Comparison of ENCODE assay signal across 9 cellular contexts in genomic region chr3:108818404-108818803, GRCh38. TPM values are rescaled to one million over a fixed set of nuclear protein-coding genes. Genes with fewer than 3 reads are reported as not detected.
DNase-seq lines count a peak whose midpoint lies in the region; ATAC-seq and TF ChIP-seq lines count a peak whose summit lies in the region.
"Had no signal": no experiment of that assay in that cellular context is flagged by ENCODE, and none has a peak within 500 bp of the region (broad histone marks: within the 10 kb centered on the region; RNA-seq: fewer than 3 reads in every experiment).

No MANE protein-coding gene starts in this region.

- H3K4me2 ChIP-seq in osteoblast (ENCODE audit: insufficient read depth, low read length): no peak overlapping the region

- no peak for TF ChIP-seq POLR2A in breast epithelium (IDR thresholded peaks at IDR 0.05)

- no peaks in the 10 kb centered on the region for H3K79me2 ChIP-seq in osteoblast (ENCODE audit: insufficient read depth, low read length)

- POLR2A ChIA-PET in MCF 10A (lab: Yijun Ruan, JAX): no interaction called here

- H4K20me1 ChIP-seq in osteoblast (ENCODE audit: insufficient read depth, low read length): no peaks in the 10 kb centered on the region

- TF ChIP-seq CTCF in MCF 10A (IDR thresholded peaks at IDR 0.05; ENCODE audit: unreplicated experiment): no peak
- no peak for TF ChIP-seq CTCF in breast epithelium (IDR thresholded peaks at IDR 0.05)
- TF ChIP-seq CTCF in osteoblast (IDR thresholded peaks at IDR 0.05; ENCODE audit: extremely low read depth, low read depth, low read length): no peak

- no peaks in the 10 kb centered on the region for H3K36me3 Mint-ChIP-seq in MCF 10A (ENCODE audit: insufficient read depth, unreplicated experiment)
- no peaks in the 10 kb centered on the region for H3K36me3 Mint-ChIP-seq in immature natural killer cell

- H2AFZ ChIP-seq in osteoblast (ENCODE audit: low read length): no peak overlapping the region

- intact Hi-C loops in MCF 10A (cut with micrococcal nuclease): loop anchor here (1.0 kb wide), 1 partner anchor 156 kb away; no protein-coding TSS in a partner anchor
- intact Hi-C loops in breast epithelium (cut with DNase I; ENCODE audit: low total_unique reads): no loop called here

- H3K27ac ChIP-seq in breast epithelium (no peak overlapping the region), osteoblast (ENCODE audit: low read depth, low read length) (no peak overlapping the region)

- H3K27me3 Mint-ChIP-seq in MCF 10A (ENCODE audit: insufficient read depth, unreplicated experiment): no peaks in the 10 kb centered on the region
- H3K27me3 Mint-ChIP-seq in immature natural killer cell (ENCODE audit: low read depth in 3 of 3): peaks cover 1 to 5% (median 2%) of the 10 kb centered on the region in 3 donors

- CTCF ChIA-PET in MCF 10A (lab: Yijun Ruan, JAX): interaction anchor here (0.6 to 1.3 kb wide), 2 partner anchors 11 to 662 kb away, joined by 3 to 4 read pairs; no protein-coding TSS in a partner anchor

- H3K4me1 ChIP-seq in breast epithelium (no peaks in the 10 kb centered on the region), osteoblast (ENCODE audit: insufficient read depth, low read length) (no peaks in the 10 kb centered on the region)

- H3K9me3 ChIP-seq in breast epithelium (no peaks in the 10 kb centered on the region), osteoblast (ENCODE audit: low read depth, low read length) (no peaks in the 10 kb centered on the region)

- H3K27me3 ChIP-seq in breast epithelium (no peaks in the 10 kb centered on the region), osteoblast (ENCODE audit: insufficient read depth, low read length) (no peaks in the 10 kb centered on the region)

- H3K4me1 Mint-ChIP-seq in MCF 10A (ENCODE audit: insufficient read depth, unreplicated experiment): peaks cover 15% of the 10 kb centered on the region
- peaks cover 3 to 10% of the 10 kb centered on the region in 2 donors for H3K4me1 Mint-ChIP-seq in immature natural killer cell

- no peak overlapping the region for H3K4me3 Mint-ChIP-seq in MCF 10A (ENCODE audit: unreplicated experiment)
- H3K4me3 Mint-ChIP-seq in immature natural killer cell: no peak overlapping the region
- H3K4me3 Mint-ChIP-seq: dendritic cell treated with granulocyte-macrophage colony-stimulating factor and Interleukin-4, amounts not matched to agents 40 ng/mL and 50 ng/mL, for 4 days had no signal

- no peak overlapping the region for H3K4me3 ChIP-seq in breast epithelium
- H3K4me3 ChIP-seq in osteoblast (ENCODE audit: insufficient read depth, low read length): no peak overlapping the region

- H3K36me3 ChIP-seq in breast epithelium (no peaks in the 10 kb centered on the region), osteoblast (ENCODE audit: insufficient read depth, low read length) (no peaks in the 10 kb centered on the region)

- peak; percentile 73 for ATAC-seq in HG02970 (IDR thresholded peaks at IDR 0.05; ENCODE audit: low FRiP score, unreplicated experiment)

- BruUV-seq in MCF 10A (replicated peaks; lab: Mats Ljungman, UMichigan): no TSS peak

- DNase-seq in MCF 10A (ENCODE audit: unreplicated experiment): peak; percentile 59
- no peak for DNase-seq in breast epithelium (ENCODE audit: low spot score in 2 of 2)
- peak; percentile 22 for DNase-seq in NCI-H69 (lab: John Stamatoyannopoulos, UW)
- peak; percentile 31 for DNase-seq in activated T-cell treated with anti-CD3 and anti-CD28 coated beads for 24 hours (ENCODE audit: low read depth)
- peak; percentile 36 to 54 (median 44) for DNase-seq in immature natural killer cell
- DNase-seq in HuH-7.5 (ENCODE audit: low spot score): no peak
- DNase-seq in osteoblast (ENCODE audit: insufficient read length, low spot score, missing footprints): no peak

- H3K27ac Mint-ChIP-seq in MCF 10A (ENCODE audit: low read depth, unreplicated experiment) (no peak overlapping the region), immature natural killer cell (peak overlapping the region in 1 of 6 donors; percentile 44)
- H3K27ac Mint-ChIP-seq: dendritic cell treated with granulocyte-macrophage colony-stimulating factor and Interleukin-4, amounts not matched to agents 40 ng/mL and 50 ng/mL, for 4 days had no signal

- H3K9me3 Mint-ChIP-seq in MCF 10A (ENCODE audit: unreplicated experiment) (no peaks in the 10 kb centered on the region), immature natural killer cell (no peaks in the 10 kb centered on the region)
- H3K9me3 Mint-ChIP-seq: dendritic cell treated with granulocyte-macrophage colony-stimulating factor and Interleukin-4, amounts not matched to agents 40 ng/mL and 50 ng/mL, for 4 days had no signal

RNA-seq across cellular contexts. Expression of gene TRAT1, which starts 4.2 kb away (rescaled TPM):
- total RNA-seq in MCF 10A (2022) (not detected in 2 replicates), breast epithelium (1 to 10 TPM in 1 of 3 donors, under 1 TPM in 2; 0.64 to 2.0 (median 0.88) TPM), osteoblast (not detected in 2 replicates)
- 1 to 10 TPM; 2.2 to 4.0 (median 2.4) TPM for polyA plus RNA-seq in immature natural killer cell

Comparison
In these comparisons a context has a peak if more than half of its experiments do, and no peak if none do; other contexts are left out.
1. DNase-seq: peak in MCF 10A (single experiment), NCI-H69 (single experiment), activated T-cell treated with anti-CD3 and anti-CD28 coated beads for 24 hours (single experiment) and immature natural killer cell (3 of 3); none in breast epithelium (0 of 2), HuH-7.5 (single experiment) and osteoblast (single experiment).